ENCODE assay signal across 19 cellular contexts in genomic region chr22:28605362-28605761, GRCh38.
"Had no signal": no experiment of that assay in that cellular context is flagged by ENCODE, and none has a peak within 500 bp of the region (broad histone marks: within the 10 kb centered on the region; RNA-seq: fewer than 3 reads in every experiment).

No MANE protein-coding gene starts in this region.

- H3K27ac ChIP-seq: colonic mucosa, gastrocnemius medialis, heart right ventricle, right atrium auricular region, sigmoid colon, skin epidermis, stomach, thoracic aorta, transverse colon had no signal

- H3K4me3 Mint-ChIP-seq: naive thymus-derived CD8-positive, alpha-beta T cell; stimulated activated naive B cell treated with anti-CD40 and anti-IgM and Interleukin-4, amounts not matched to agents 10 μg/mL and 1 μg/mL and 100 μg/mL, for 72 hours had no signal

- H3K4me1 Mint-ChIP-seq: naive thymus-derived CD8-positive, alpha-beta T cell; stimulated activated naive B cell treated with anti-CD40 and anti-IgM and Interleukin-4, amounts not matched to agents 10 μg/mL and 1 μg/mL and 100 μg/mL, for 72 hours had no signal

- DNase-seq: colonic mucosa; effector CD4-positive, alpha-beta T cell; gastrocnemius medialis; heart right ventricle; hypothalamus; kidney glomerular epithelial cell; mucosa of descending colon; naive thymus-derived CD8-positive, alpha-beta T cell; sigmoid colon; stimulated activated CD4-positive, alpha-beta T cell treated with anti-CD3 and anti-CD28 coated beads, Interleukin-2, amount 100 ng/mL, for 24 hours; stimulated activated CD4-positive, alpha-beta T cell treated with anti-CD3 and anti-CD28 coated beads, Interleukin-4, amount 100 ng/mL, for 4 hours; stimulated activated naive B cell treated with anti-CD40 and anti-IgM and Interleukin-4, amounts not matched to agents 10 μg/mL and 1 μg/mL and 100 μg/mL, for 72 hours; stomach; substantia nigra; transverse colon had no signal

- H3K36me3 ChIP-seq: colonic mucosa, gastrocnemius medialis, heart right ventricle, right atrium auricular region, sigmoid colon, stomach, thoracic aorta, transverse colon had no signal

- ATAC-seq: esophagus mucosa; gastrocnemius medialis; heart right ventricle; mucosa of descending colon; naive thymus-derived CD8-positive, alpha-beta T cell; stimulated activated naive B cell treated with anti-CD40 and anti-IgM and Interleukin-4, amounts not matched to agents 10 μg/mL and 1 μg/mL and 100 μg/mL, for 72 hours had no signal

- H3K36me3 Mint-ChIP-seq: naive thymus-derived CD8-positive, alpha-beta T cell; stimulated activated naive B cell treated with anti-CD40 and anti-IgM and Interleukin-4, amounts not matched to agents 10 μg/mL and 1 μg/mL and 100 μg/mL, for 72 hours had no signal

- H3K4me3 ChIP-seq: colonic mucosa, gastrocnemius medialis, heart right ventricle, mucosa of descending colon, right atrium auricular region, sigmoid colon, skin epidermis, stomach, thoracic aorta, transverse colon had no signal

- H3K9me3 ChIP-seq: colonic mucosa, gastrocnemius medialis, heart right ventricle, mucosa of descending colon, right atrium auricular region, sigmoid colon, stomach, thoracic aorta, transverse colon had no signal

- H3K4me1 ChIP-seq: colonic mucosa, gastrocnemius medialis, right atrium auricular region had no signal

- H3K27me3 ChIP-seq: colonic mucosa, gastrocnemius medialis, heart right ventricle, right atrium auricular region, sigmoid colon, stomach, transverse colon had no signal

- H3K9me3 Mint-ChIP-seq: naive thymus-derived CD8-positive, alpha-beta T cell; stimulated activated naive B cell treated with anti-CD40 and anti-IgM and Interleukin-4, amounts not matched to agents 10 μg/mL and 1 μg/mL and 100 μg/mL, for 72 hours had no signal

- H3K27ac Mint-ChIP-seq: naive thymus-derived CD8-positive, alpha-beta T cell had no signal
